In genomic region chr12:122295877-122296276, GRCh38 we compare ENCODE assay signal across 34 cellular contexts.
"Had no signal": no experiment of that assay in that cellular context is flagged by ENCODE, and none has a peak within 500 bp of the region (broad histone marks: within the 10 kb centered on the region; RNA-seq: fewer than 3 reads in every experiment).

No MANE protein-coding gene starts in this region.

- DNase-seq: Kasumi-1, MG63, MM.1S, MV-4-11, NCI-H1048, NCI-H1092, NCI-H1092 treated with DMSO at 0.1 percent for 48 hours, NCI-H1105, NCI-H1105 treated with DMSO at 0.1 percent for 48 hours, NCI-H1417, NCI-H1417 treated with DMSO at 0.1 percent for 48 hours, NCI-H1436, NCI-H1436 treated with DMSO at 0.1 percent for 48 hours, NCI-H146, NCI-H1694, NCI-H1694 treated with DMSO at 0.1 percent for 48 hours, NCI-H187, NCI-H187 treated with DMSO at 0.1 percent for 48 hours, NCI-H1930, NCI-H2029, NCI-H2029 treated with DMSO at 0.1 percent for 48 hours, NCI-H2081, NCI-H2081 treated with DMSO at 0.1 percent for 48 hours, NCI-H2107, NCI-H2171, NCI-H2171 treated with DMSO at 0.1 percent for 48 hours, NCI-H2227 treated with DMSO at 0.1 percent for 48 hours, NCI-H226, NCI-H345, NCI-H446, NCI-H446 treated with DMSO at 0.1 percent for 48 hours, NCI-H510A, NCI-H510A treated with DMSO at 0.1 percent for 48 hours, NCI-H524 had no signal

- H3K4me3 ChIP-seq: MG63 had no signal

- H3K9me3 ChIP-seq: MG63 had no signal

- H3K27me3 ChIP-seq: MG63 had no signal
